Comparison of ENCODE assay signal across 16 cellular contexts in the genomic region with DNA sequence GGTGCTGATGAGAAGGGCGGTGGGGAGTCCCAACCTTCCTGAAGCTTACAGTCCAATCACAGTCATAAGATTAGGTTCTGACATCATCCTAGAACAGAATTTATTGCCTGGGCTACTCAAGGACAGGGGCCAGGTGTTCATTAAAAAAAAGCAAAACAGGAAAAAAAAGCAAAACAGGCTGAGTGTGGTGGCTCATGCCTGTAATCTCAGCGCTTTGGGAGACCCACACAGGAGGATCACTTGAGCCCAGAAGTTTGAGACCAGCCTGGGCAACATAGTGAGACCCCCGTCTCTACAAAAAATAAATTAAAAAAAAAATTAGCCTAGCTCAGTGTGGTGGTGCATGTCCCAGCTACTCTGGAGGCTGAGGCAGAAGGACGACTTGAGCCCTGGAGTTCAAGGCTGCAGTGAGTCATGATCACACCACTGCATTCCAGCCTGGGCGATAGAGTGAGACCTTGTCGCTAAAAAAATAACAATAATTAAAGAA. TPM values are rescaled to one million over a fixed set of nuclear protein-coding genes. Genes with fewer than 3 reads are reported as not detected.
DNase-seq lines count a peak whose midpoint lies in the region; ATAC-seq, FAIRE-seq and TF ChIP-seq lines count a peak whose summit lies in the region.
"Had no signal": no experiment of that assay in that cellular context is flagged by ENCODE, and none has a peak within 500 bp of the region (broad histone marks: within the 10 kb centered on the region; RNA-seq: fewer than 3 reads in every experiment).

No MANE protein-coding gene starts in this region.

- H3K9ac ChIP-seq in keratinocyte (ENCODE audit: control insufficient read depth, extremely low read depth, insufficient read depth, low read length), result no peak overlapping the region

- 58% methylated on average over 6 of the region's 6 CpGs for WGBS in A549 (ENCODE audit: missing lambda C conversion rate)

- no peak for TF ChIP-seq POLR2A in A549 (IDR thresholded peaks at IDR 0.05; ENCODE audit: low read length)
- no peak for TF ChIP-seq POLR2A in H54 (IDR thresholded peaks at IDR 0.05; ENCODE audit: low read depth, low read length)

- DNase-seq in A549 (ENCODE audit: low read depth in 1 of 2, low spot score in 1 of 2) (no peak), T-helper 17 cell (no peak), keratinocyte (ENCODE audit: low read depth, low spot score) (no peak), COR-L47 (lab: John Stamatoyannopoulos, UW) (no peak), osteoblast (ENCODE audit: insufficient read length, low spot score, missing footprints) (no peak), H54 (ENCODE audit: insufficient read length, low spot score) (no peak)
- DNase-seq: activated CD4-positive, alpha-beta T cell treated with anti-CD3 and anti-CD28 coated beads, Interleukin-2, amount 50 U/mL, for 1 hour; IMR-90; occipital lobe; SIG-M5; stimulated activated CD4-positive, alpha-beta T cell treated with anti-CD3 and anti-CD28 coated beads, Interleukin-2, amount 100 ng/mL, for 48 hours; thyroid gland had no signal

- TF ChIP-seq RAD21 in A549 (conservative IDR thresholded peaks at IDR 0.05 in 1 of 2, IDR thresholded peaks at IDR 0.05 in 1 of 2), result no peak

- H3K4me1 ChIP-seq in A549 (peaks cover 45% of the 10 kb centered on the region), keratinocyte (ENCODE audit: control insufficient read depth, extremely low read depth, insufficient read depth, low read length) (peaks cover 38% of the 10 kb centered on the region), osteoblast (ENCODE audit: insufficient read depth, low read length) (peaks cover 29% of the 10 kb centered on the region)

- no peak overlapping the region for H2AFZ ChIP-seq in keratinocyte (ENCODE audit: control insufficient read depth, low read length)
- no peak overlapping the region for H2AFZ ChIP-seq in osteoblast (ENCODE audit: low read length)

- no peaks in the 10 kb centered on the region for H3K27me3 ChIP-seq in keratinocyte (ENCODE audit: control insufficient read depth, extremely low read depth, insufficient read depth, low read length)
- no peaks in the 10 kb centered on the region for H3K27me3 ChIP-seq in osteoblast (ENCODE audit: insufficient read depth, low read length)
- H3K27me3 ChIP-seq: thyroid gland had no signal

- CTCF ChIA-PET in A549 (lab: Yijun Ruan, JAX), result no interaction called here

- FAIRE-seq in A549 (lab: Jason Lieb, UNC) (no peak), keratinocyte (lab: Jason Lieb, UNC) (no peak), H54 (lab: Jason Lieb, UNC) (no peak)
- FAIRE-seq: islet of Langerhans had no signal

- ATAC-seq in A549 (no peak), T-helper 17 cell (no peak), GM18519 (IDR thresholded peaks at IDR 0.05; ENCODE audit: low FRiP score, unreplicated experiment) (no peak)

- H3K9me1 ChIP-seq in keratinocyte (ENCODE audit: control insufficient read depth, extremely low read depth, insufficient read depth, low read length), result no peaks in the 10 kb centered on the region

- H3K4me3 ChIP-seq in A549, result no peak overlapping the region
- H3K4me3 ChIP-seq in GM08714 (ENCODE audit: low read length), result peak overlapping the region; percentile 98
- H3K4me3 ChIP-seq in keratinocyte (ENCODE audit: control insufficient read depth in 2 of 3, extremely low read depth in 1 of 3, insufficient read depth in 2 of 3, low read depth in 1 of 3, low read length in 3 of 3), result no peak overlapping the region
- H3K4me3 ChIP-seq in osteoblast (ENCODE audit: insufficient read depth, low read length), result no peak overlapping the region
- H3K4me3 ChIP-seq: thyroid gland had no signal

- H3K4me2 ChIP-seq in A549, result peak overlapping the region; percentile 95
- H3K4me2 ChIP-seq in keratinocyte (ENCODE audit: control insufficient read depth, extremely low read depth, insufficient read depth, low read depth, low read length), result peak overlapping the region; percentile 15
- no peak overlapping the region for H3K4me2 ChIP-seq in osteoblast (ENCODE audit: insufficient read depth, low read length)

- TF ChIP-seq CTCF in A549 (IDR thresholded peaks at IDR 0.05), result no peak
- TF ChIP-seq CTCF in keratinocyte (optimal IDR thresholded peaks at IDR 0.05 in 1 of 3, IDR thresholded peaks at IDR 0.05 in 1 of 3, conservative IDR thresholded peaks at IDR 0.05 in 1 of 3; ENCODE audit: extremely low read depth in 1 of 3, insufficient read depth in 2 of 3, low read length in 3 of 3), result no peak
- TF ChIP-seq CTCF in osteoblast (IDR thresholded peaks at IDR 0.05; ENCODE audit: extremely low read depth, low read depth, low read length), result no peak

- TF ChIP-seq EP300 in A549 (IDR thresholded peaks at IDR 0.05), result no peak

- H4K20me1 ChIP-seq in keratinocyte (ENCODE audit: control insufficient read depth, extremely low read depth, insufficient read depth, low read length), result no peaks in the 10 kb centered on the region
- H4K20me1 ChIP-seq in osteoblast (ENCODE audit: insufficient read depth, low read length), result peaks cover 37% of the 10 kb centered on the region

- no peaks in the 10 kb centered on the region for H3K27me3 Mint-ChIP-seq in T-helper 17 cell

- H3K27ac ChIP-seq in A549 (peak overlapping the region in 1 of 2 experiments; percentile 30; a peak in 1 of 6 replicates), keratinocyte (ENCODE audit: control insufficient read depth, insufficient read depth, low read length) (peak overlapping the region; percentile 85), osteoblast (ENCODE audit: low read depth, low read length) (no peak overlapping the region)
- H3K27ac ChIP-seq: C4-2B, thyroid gland had no signal

- H3K36me3 ChIP-seq in keratinocyte (ENCODE audit: control insufficient read depth in 2 of 2, extremely low read depth in 1 of 2, insufficient read depth in 2 of 2, low read length in 2 of 2) (peaks cover 2 to 3% of the 10 kb centered on the region in 2 experiments), osteoblast (ENCODE audit: insufficient read depth, low read length) (no peaks in the 10 kb centered on the region)
- H3K36me3 ChIP-seq: thyroid gland had no signal

- dilution Hi-C loops in keratinocyte (cut with MboI; ENCODE audit: extremely low pct_ligation_motif_present, low sequenced_read_pairs), result no loop called here

- no peak overlapping the region for H3K4me3 Mint-ChIP-seq in T-helper 17 cell

- POLR2A ChIA-PET in A549 (lab: Yijun Ruan, JAX), result interaction anchor here (1.2 kb wide), 1 partner anchor 42 kb away, joined by 3 read pairs; a partner anchor contains a TSS

- no peaks in the 10 kb centered on the region for H3K36me3 Mint-ChIP-seq in T-helper 17 cell (ENCODE audit: low read depth)

- H3K9me3 ChIP-seq in A549 (no peaks in the 10 kb centered on the region), T-helper 17 cell (ENCODE audit: control insufficient read depth, low read length, poor library complexity, severe bottlenecking) (no peaks in the 10 kb centered on the region), keratinocyte (ENCODE audit: control insufficient read depth, low read depth, low read length) (no peaks in the 10 kb centered on the region), osteoblast (ENCODE audit: low read depth, low read length) (no peaks in the 10 kb centered on the region)
- H3K9me3 ChIP-seq: thyroid gland had no signal

- H3K79me2 ChIP-seq in keratinocyte (ENCODE audit: control insufficient read depth, insufficient read depth, low read length) (peaks cover 49% of the 10 kb centered on the region), osteoblast (ENCODE audit: insufficient read depth, low read length) (peaks cover 77% of the 10 kb centered on the region)

- H3K4me1 Mint-ChIP-seq in T-helper 17 cell, result peaks cover 37% of the 10 kb centered on the region

- H3K27ac Mint-ChIP-seq in T-helper 17 cell, result peak overlapping the region; percentile 81

RNA-seq across cellular contexts. Expression of a gene that starts 3.0 kb away (rescaled TPM):
- polyA plus RNA-seq in A549 (2011; rRNA removed) (26.7 and 39.0 TPM in 2 replicates), A549 (2017; fragmentation: RNase III; extraction: RNeasy Plus Mini Kit Qiagen cat#74134 plus additional on column Dnase treatment) (26.0 to 26.8 TPM (median 26.8 TPM) in 3 replicates), keratinocyte (40.1 to 46.0 TPM (median 43.5 TPM) in 3 replicates)
- 11.4 and 14.7 TPM in 2 replicates for polyA plus RNA-seq in A549 (2012; cell fraction: cytosol; rRNA removed)
- polyA plus RNA-seq in A549 (2012; cell fraction: nucleus; rRNA removed), result 5.0 and 7.0 TPM in 2 replicates
- 7.5 and 7.8 TPM in 2 replicates for polyA minus RNA-seq in A549 (2011; rRNA and poly(A)+ RNA removed)
- total RNA-seq in T-helper 17 cell (10 to 100 TPM; 21.8 to 34.0 TPM), osteoblast (58.9 and 63.0 TPM in 2 replicates)
- polyA plus RNA-seq in keratinocyte (2011; ENCODE audit: low read depth), result 153 TPM
- 36.0 and 56.2 TPM in 2 replicates for polyA plus RNA-seq in keratinocyte (2011; cell fraction: cytosol; rRNA removed)
- polyA plus RNA-seq in keratinocyte (2011; cell fraction: nucleus; rRNA removed), result 27.5 and 33.1 TPM in 2 replicates
- 28.1 and 86.0 TPM in 2 replicates for polyA plus RNA-seq in keratinocyte (2012; ENCODE audit: low replicate concordance)
- 4.4 to 19.0 TPM (median 16.1 TPM) in 3 replicates for polyA minus RNA-seq in keratinocyte
- 23.4 TPM for polyA minus RNA-seq in keratinocyte (2011; cell fraction: cytosol; rRNA and poly(A)+ RNA removed)
- polyA minus RNA-seq in keratinocyte (2011; cell fraction: nucleus; rRNA and poly(A)+ RNA removed), result 10.7 and 15.8 TPM in 2 replicates

RNA-seq across cellular contexts. Expression of a gene that starts 38.9 kb away (rescaled TPM):
- 2.4 and 2.7 TPM in 2 replicates for polyA plus RNA-seq in A549 (2011; rRNA removed)
- polyA plus RNA-seq in A549 (2012; cell fraction: cytosol; rRNA removed), result 0.28 and 0.31 TPM in 2 replicates
- 0.23 and 0.43 TPM in 2 replicates for polyA plus RNA-seq in A549 (2012; cell fraction: nucleus; rRNA removed)
- 0.62 to 0.96 TPM (median 0.81 TPM) in 3 replicates for polyA plus RNA-seq in A549 (2017; fragmentation: RNase III; extraction: RNeasy Plus Mini Kit Qiagen cat#74134 plus additional on column Dnase treatment)
- polyA minus RNA-seq in A549 (2011; rRNA and poly(A)+ RNA removed), result 1.4 and 3.8 TPM in 2 replicates
- total RNA-seq in T-helper 17 cell, result 1 to 10 TPM; 7.8 to 8.8 TPM
- 0.88 to 1.8 TPM (median 1.8 TPM) in 3 replicates for polyA plus RNA-seq in keratinocyte
- 1.2 TPM for polyA plus RNA-seq in keratinocyte (2011; ENCODE audit: low read depth)
- polyA plus RNA-seq in keratinocyte (2011; cell fraction: cytosol; rRNA removed), result 0.73 and 1.7 TPM in 2 replicates
- polyA plus RNA-seq in keratinocyte (2011; cell fraction: nucleus; rRNA removed), result 1.9 and 2.6 TPM in 2 replicates
- polyA plus RNA-seq in keratinocyte (2012; ENCODE audit: low replicate concordance), result 0.78 and 1.5 TPM in 2 replicates
- polyA minus RNA-seq in keratinocyte, result 0.93 to 2.5 TPM in 2 of 3 replicates, not detected in the other
- 2.7 TPM for polyA minus RNA-seq in keratinocyte (2011; cell fraction: cytosol; rRNA and poly(A)+ RNA removed)
- polyA minus RNA-seq in keratinocyte (2011; cell fraction: nucleus; rRNA and poly(A)+ RNA removed), result 0.95 and 2.2 TPM in 2 replicates
- 6.2 and 6.5 TPM in 2 replicates for total RNA-seq in osteoblast

RNA-seq across cellular contexts. Expression of a gene that starts 42.5 kb away (rescaled TPM):
- polyA plus RNA-seq in A549 (2011; rRNA removed) (11.6 and 12.2 TPM in 2 replicates), A549 (2017; fragmentation: RNase III; extraction: RNeasy Plus Mini Kit Qiagen cat#74134 plus additional on column Dnase treatment) (10.8 to 11.9 TPM (median 11.6 TPM) in 3 replicates), keratinocyte (11.9 to 20.8 TPM (median 19.0 TPM) in 3 replicates)
- polyA plus RNA-seq in A549 (2012; cell fraction: cytosol; rRNA removed), result 4.6 and 5.7 TPM in 2 replicates
- polyA plus RNA-seq in A549 (2012; cell fraction: nucleus; rRNA removed), result 4.7 and 10.6 TPM in 2 replicates
- 8.5 and 8.8 TPM in 2 replicates for polyA minus RNA-seq in A549 (2011; rRNA and poly(A)+ RNA removed)
- total RNA-seq in T-helper 17 cell (10 to 100 TPM; 31.9 to 35.8 TPM), osteoblast (11.8 and 23.5 TPM in 2 replicates)
- 33.4 TPM for polyA plus RNA-seq in keratinocyte (2011; ENCODE audit: low read depth)
- 8.7 and 15.4 TPM in 2 replicates for polyA plus RNA-seq in keratinocyte (2011; cell fraction: cytosol; rRNA removed)
- 24.0 and 25.2 TPM in 2 replicates for polyA plus RNA-seq in keratinocyte (2011; cell fraction: nucleus; rRNA removed)
- 13.4 and 14.5 TPM in 2 replicates for polyA plus RNA-seq in keratinocyte (2012; ENCODE audit: low replicate concordance)
- 9.7 to 20.4 TPM (median 13.1 TPM) in 3 replicates for polyA minus RNA-seq in keratinocyte
- 5.8 TPM for polyA minus RNA-seq in keratinocyte (2011; cell fraction: cytosol; rRNA and poly(A)+ RNA removed)
- 12.9 and 18.8 TPM in 2 replicates for polyA minus RNA-seq in keratinocyte (2011; cell fraction: nucleus; rRNA and poly(A)+ RNA removed)

RNA-seq across cellular contexts. Expression of a gene that starts 42.7 kb away (rescaled TPM):
- 18.2 and 24.9 TPM in 2 replicates for polyA plus RNA-seq in A549 (2011; rRNA removed)
- 4.6 and 4.9 TPM in 2 replicates for polyA plus RNA-seq in A549 (2012; cell fraction: cytosol; rRNA removed)
- polyA plus RNA-seq in A549 (2012; cell fraction: nucleus; rRNA removed), result 15.5 and 18.3 TPM in 2 replicates
- 13.0 to 14.8 TPM (median 14.4 TPM) in 3 replicates for polyA plus RNA-seq in A549 (2017; fragmentation: RNase III; extraction: RNeasy Plus Mini Kit Qiagen cat#74134 plus additional on column Dnase treatment)
- polyA minus RNA-seq in A549 (2011; rRNA and poly(A)+ RNA removed), result 9.5 and 13.5 TPM in 2 replicates
- 10 to 100 TPM; 54.7 to 72.1 TPM for total RNA-seq in T-helper 17 cell
- 10.6 to 18.3 TPM (median 17.0 TPM) in 3 replicates for polyA plus RNA-seq in keratinocyte
- 119 TPM for polyA plus RNA-seq in keratinocyte (2011; ENCODE audit: low read depth)
- polyA plus RNA-seq in keratinocyte (2011; cell fraction: cytosol; rRNA removed), result 6.4 and 8.5 TPM in 2 replicates
- polyA plus RNA-seq in keratinocyte (2011; cell fraction: nucleus; rRNA removed), result 40.9 and 52.9 TPM in 2 replicates
- 10.6 and 27.9 TPM in 2 replicates for polyA plus RNA-seq in keratinocyte (2012; ENCODE audit: low replicate concordance)
- polyA minus RNA-seq in keratinocyte, result 3.0 to 11.9 TPM (median 10.8 TPM) in 3 replicates
- polyA minus RNA-seq in keratinocyte (2011; cell fraction: cytosol; rRNA and poly(A)+ RNA removed), result 6.3 TPM
- 17.2 and 27.0 TPM in 2 replicates for polyA minus RNA-seq in keratinocyte (2011; cell fraction: nucleus; rRNA and poly(A)+ RNA removed)
- total RNA-seq in osteoblast, result 15.9 and 19.2 TPM in 2 replicates
